ENCODE assay signal across 12 cellular contexts in the genomic region with DNA sequence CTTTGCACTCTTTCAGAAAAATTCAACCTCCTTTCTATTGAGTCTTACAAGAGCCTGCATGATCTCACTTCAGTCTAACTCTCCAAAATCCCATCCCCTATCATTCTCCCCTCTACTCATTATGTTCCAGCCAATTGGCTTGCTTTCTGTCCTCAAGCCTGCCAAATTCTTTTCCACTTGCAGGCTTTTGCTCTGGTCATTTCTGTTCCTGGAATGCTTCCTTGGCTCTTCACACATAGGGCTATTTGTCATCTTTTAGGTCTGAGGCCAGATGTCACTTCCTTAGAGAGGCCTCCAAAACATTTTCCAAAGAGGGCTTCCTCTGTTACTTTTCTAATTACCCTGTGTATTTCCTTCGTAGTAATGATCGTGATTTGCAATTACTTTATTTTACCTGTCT. TPM values are rescaled to one million over a fixed set of nuclear protein-coding genes. Genes with fewer than 3 reads are reported as not detected.
A peak's percentile ranks its signal among the peaks of the same experiment; 100 is the strongest.
DNase-seq lines count a peak whose midpoint lies in the region; ATAC-seq and TF ChIP-seq lines count a peak whose summit lies in the region.
"Had no signal": no experiment of that assay in that cellular context is flagged by ENCODE, and none has a peak within 500 bp of the region (broad histone marks: within the 10 kb centered on the region; RNA-seq: fewer than 3 reads in every experiment).

No MANE protein-coding gene starts in this region.

- H3K4me3 ChIP-seq in CD4-positive, alpha-beta memory T cell (ENCODE audit: low read length in 2 of 2) = no peak overlapping the region
- H3K4me3 ChIP-seq in fibroblast of lung (replicated peaks in 1 of 4; ENCODE audit: control extremely low read depth in 1 of 4, insufficient read depth in 1 of 4, low read depth in 3 of 4, low read length in 4 of 4) = no peak overlapping the region
- no peak overlapping the region for H3K4me3 ChIP-seq in naive thymus-derived CD4-positive, alpha-beta T cell (ENCODE audit: low read length)
- H3K4me3 ChIP-seq in sigmoid colon = no peak overlapping the region

- peaks cover 25 to 60% (median 41%) of the 10 kb centered on the region in 4 donors for H3K4me1 Mint-ChIP-seq in CD4-positive, alpha-beta memory T cell
- H3K4me1 Mint-ChIP-seq in naive thymus-derived CD4-positive, alpha-beta T cell = peaks cover 0 to 78% (median 64%) of the 10 kb centered on the region in 7 donors

- H3K79me2 ChIP-seq in fibroblast of lung (ENCODE audit: control insufficient read depth, insufficient read depth, low read length) = no peaks in the 10 kb centered on the region

- no peaks in the 10 kb centered on the region for H3K36me3 ChIP-seq in CD4-positive, alpha-beta memory T cell (ENCODE audit: insufficient read depth, low read length)
- H3K36me3 ChIP-seq in fibroblast of lung (ENCODE audit: control insufficient read depth, insufficient read depth, low read length) (no peaks in the 10 kb centered on the region), sigmoid colon (no peaks in the 10 kb centered on the region)
- no peaks in the 10 kb centered on the region for H3K36me3 ChIP-seq in naive thymus-derived CD4-positive, alpha-beta T cell (ENCODE audit: control insufficient read depth in 2 of 3, insufficient read depth in 3 of 3, low read length in 3 of 3)

- TF ChIP-seq CTCF in fibroblast of lung (conservative IDR thresholded peaks at IDR 0.05 in 1 of 2, IDR thresholded peaks at IDR 0.05 in 1 of 2; ENCODE audit: low read depth in 1 of 2, low read length in 2 of 2) (no peak), sigmoid colon (IDR thresholded peaks at IDR 0.05) (no peak)

- H3K4me2 ChIP-seq in fibroblast of lung (ENCODE audit: extremely low read depth, insufficient read depth, low read length) = peak overlapping the region; percentile 17

- WGBS in sigmoid colon, 2 donors = 81 to 83% methylated on average over 2 of the region's 2 CpGs

- no peak for DNase-seq in CD4-positive, alpha-beta memory T cell
- peak; percentile 83 for DNase-seq in NCI-H446 treated with DMSO at 0.1 percent for 48 hours (lab: John Stamatoyannopoulos, UW)
- peak; percentile 51 to 71 for DNase-seq in fibroblast of lung (ENCODE audit: low read depth in 2 of 2)
- no peak for DNase-seq in naive thymus-derived CD4-positive, alpha-beta T cell
- no peak for DNase-seq in sigmoid colon
- no peak for DNase-seq in HK-2 (ENCODE audit: unreplicated experiment)
- DNase-seq in NK-92 (lab: John Stamatoyannopoulos, UW; ENCODE audit: unreplicated experiment) = no peak
- DNase-seq in activated CD4-positive, CD25-positive, alpha-beta regulatory T cell treated with anti-CD3 and anti-CD28 coated beads, Interleukin-2, amount 50 U/mL, for 72 hours = no peak
- DNase-seq: erythroblast, MV-4-11, T-helper 1 cell had no signal

- H3K27me3 ChIP-seq in CD4-positive, alpha-beta memory T cell (ENCODE audit: insufficient read depth, low read length) = no peaks in the 10 kb centered on the region
- no peaks in the 10 kb centered on the region for H3K27me3 ChIP-seq in fibroblast of lung (ENCODE audit: control insufficient read depth, insufficient read depth, low read length)
- no peaks in the 10 kb centered on the region for H3K27me3 ChIP-seq in naive thymus-derived CD4-positive, alpha-beta T cell (ENCODE audit: control insufficient read depth in 2 of 2, insufficient read depth in 2 of 2, low read length in 2 of 2)
- no peaks in the 10 kb centered on the region for H3K27me3 ChIP-seq in sigmoid colon

- no peak overlapping the region for H3K4me3 Mint-ChIP-seq in CD4-positive, alpha-beta memory T cell
- H3K4me3 Mint-ChIP-seq in naive thymus-derived CD4-positive, alpha-beta T cell = peak overlapping the region in 3 of 10 donors; percentile 1 to 42 (median 4)
- H3K4me3 Mint-ChIP-seq: type B pancreatic cell had no signal

- no peak overlapping the region for H3K27ac ChIP-seq in CD4-positive, alpha-beta memory T cell (ENCODE audit: low read depth, low read length)
- no peak overlapping the region for H3K27ac ChIP-seq in fibroblast of lung (ENCODE audit: insufficient read depth, low read length)
- H3K27ac ChIP-seq in naive thymus-derived CD4-positive, alpha-beta T cell (ENCODE audit: low read depth, low read length) = no peak overlapping the region
- peak overlapping the region in 2 of 4 donors; percentile 26 to 46 for H3K27ac ChIP-seq in sigmoid colon

- no peak for TF ChIP-seq EP300 in sigmoid colon (IDR thresholded peaks at IDR 0.05)

- intact Hi-C loops in CD4-positive, alpha-beta memory T cell (cut with micrococcal nuclease) = no loop called here
- intact Hi-C loops in naive thymus-derived CD4-positive, alpha-beta T cell (cut with micrococcal nuclease) = loop anchor here in 1 of 2 donors (2.0 kb wide), 1 partner anchor 14 kb away; no protein-coding TSS in a partner anchor
- intact Hi-C loops in sigmoid colon (cut with DNase I) = no loop called here

- no peaks in the 10 kb centered on the region for H4K20me1 ChIP-seq in fibroblast of lung (ENCODE audit: control insufficient read depth, extremely low read depth, insufficient read depth, low read length)

- POLR2A ChIA-PET in CD4-positive, alpha-beta memory T cell (lab: Charles Lee; ENCODE audit: partially characterized antibody) = interaction anchor here (1.0 to 5.9 kb wide), 2 partner anchors 11 to 92 kb away, joined by 3 to 29 read pairs; a partner anchor contains a TSS
- POLR2A ChIA-PET in naive thymus-derived CD4-positive, alpha-beta T cell (lab: Charles Lee) = interaction anchor here (0.7 to 5.6 kb wide), 3 partner anchors 12 to 97 kb away, joined by 4 to 59 read pairs (median 5); a partner anchor contains a TSS

- no peak for TF ChIP-seq POLR2A in sigmoid colon (IDR thresholded peaks at IDR 0.05)

- no peak overlapping the region for H2AFZ ChIP-seq in fibroblast of lung (ENCODE audit: low read length)

- H3K36me3 Mint-ChIP-seq in CD4-positive, alpha-beta memory T cell = no peaks in the 10 kb centered on the region
- no peaks in the 10 kb centered on the region for H3K36me3 Mint-ChIP-seq in naive thymus-derived CD4-positive, alpha-beta T cell
- H3K36me3 Mint-ChIP-seq: type B pancreatic cell had no signal

- no peaks in the 10 kb centered on the region for H3K9me3 ChIP-seq in CD4-positive, alpha-beta memory T cell (ENCODE audit: control insufficient read depth in 1 of 2, low read length in 2 of 2)
- H3K9me3 ChIP-seq in fibroblast of lung (ENCODE audit: control insufficient read depth, insufficient read depth, low read depth, low read length) (no peaks in the 10 kb centered on the region), sigmoid colon (no peaks in the 10 kb centered on the region)
- no peaks in the 10 kb centered on the region for H3K9me3 ChIP-seq in naive thymus-derived CD4-positive, alpha-beta T cell (ENCODE audit: control insufficient read depth in 2 of 3, low read length in 3 of 3)

- no peak overlapping the region for H3K9ac ChIP-seq in fibroblast of lung (ENCODE audit: insufficient read depth, low read length)

- CTCF ChIA-PET in CD4-positive, alpha-beta memory T cell (lab: Charles Lee; ENCODE audit: partially characterized antibody) = interaction anchor here (1.1 kb wide), 1 partner anchor 87 kb away, joined by 3 read pairs; no protein-coding TSS in a partner anchor
- CTCF ChIA-PET in naive thymus-derived CD4-positive, alpha-beta T cell (lab: Charles Lee) = interaction anchor here (1.2 to 1.9 kb wide), 2 partner anchors 10 to 17 kb away, joined by 3 to 4 read pairs; no protein-coding TSS in a partner anchor

- no peaks in the 10 kb centered on the region for H3K9me3 Mint-ChIP-seq in CD4-positive, alpha-beta memory T cell
- H3K9me3 Mint-ChIP-seq in naive thymus-derived CD4-positive, alpha-beta T cell = no peaks in the 10 kb centered on the region
- H3K9me3 Mint-ChIP-seq: type B pancreatic cell had no signal

- no peaks in the 10 kb centered on the region for H3K27me3 Mint-ChIP-seq in CD4-positive, alpha-beta memory T cell
- H3K27me3 Mint-ChIP-seq in naive thymus-derived CD4-positive, alpha-beta T cell = no peaks in the 10 kb centered on the region
- H3K27me3 Mint-ChIP-seq: type B pancreatic cell had no signal

- no peak for ATAC-seq in naive thymus-derived CD4-positive, alpha-beta T cell

- peak overlapping the region in 5 of 7 donors; percentile 14 to 83 (median 32) for H3K27ac Mint-ChIP-seq in CD4-positive, alpha-beta memory T cell
- peak overlapping the region in 8 of 9 donors; percentile 21 to 83 (median 54) for H3K27ac Mint-ChIP-seq in naive thymus-derived CD4-positive, alpha-beta T cell

- H3K4me1 ChIP-seq in CD4-positive, alpha-beta memory T cell (ENCODE audit: insufficient read depth, low read length) = peaks cover 18% of the 10 kb centered on the region
- peaks cover 5% of the 10 kb centered on the region for H3K4me1 ChIP-seq in fibroblast of lung (ENCODE audit: control insufficient read depth, extremely low read depth, insufficient read depth, low read length)
- peaks cover 0 to 25% of the 10 kb centered on the region in 2 donors for H3K4me1 ChIP-seq in naive thymus-derived CD4-positive, alpha-beta T cell (ENCODE audit: control insufficient read depth in 2 of 2, insufficient read depth in 2 of 2, low read length in 2 of 2)
- peaks cover 0 to 45% (median 37%) of the 10 kb centered on the region in 4 donors for H3K4me1 ChIP-seq in sigmoid colon

RNA-seq across cellular contexts. Expression of a gene that starts 11.8 kb away (rescaled TPM):
- 10 to 100 TPM; 91.2 to 93.9 TPM for total RNA-seq in CD4-positive, alpha-beta memory T cell
- polyA plus RNA-seq in CD4-positive, alpha-beta memory T cell = 10 to 100 TPM in 1 of 2 donors, 1 to 10 TPM in 1; 6.6 to 15.1 TPM
- 48.0 and 48.4 TPM in 2 replicates for total RNA-seq in fibroblast of lung
- 18.2 and 20.3 TPM in 2 replicates for polyA plus RNA-seq in fibroblast of lung
- 12.0 and 13.3 TPM in 2 replicates for polyA plus RNA-seq in fibroblast of lung (2012)
- polyA minus RNA-seq in fibroblast of lung (ENCODE audit: low replicate concordance) = 3.1 TPM in 2 replicates
- total RNA-seq in naive thymus-derived CD4-positive, alpha-beta T cell = 100 to 1,000 TPM in 2 of 5 experiments, 10 to 100 TPM in 3; 51.8 to 134 (median 92.4) TPM
- 10 to 100 TPM in 1 of 2 donors, 1 to 10 TPM in 1; 9.1 to 13.1 TPM for polyA plus RNA-seq in naive thymus-derived CD4-positive, alpha-beta T cell
- 10 to 100 TPM; 38.2 to 73.3 (median 52.4) TPM for total RNA-seq in sigmoid colon
- polyA plus RNA-seq in sigmoid colon = 10 to 100 TPM; 13.9 to 24.0 (median 19.8) TPM

Comparison
In these comparisons a context has a peak if more than half of its experiments do, and no peak if none do; other contexts are left out.
1. DNase-seq: peak in NCI-H446 treated with DMSO at 0.1 percent for 48 hours (single experiment) and fibroblast of lung (2 of 2); none in CD4-positive, alpha-beta memory T cell (0 of 5), naive thymus-derived CD4-positive, alpha-beta T cell (0 of 9), sigmoid colon (single experiment), HK-2 (single experiment), NK-92 (single experiment) and activated CD4-positive, CD25-positive, alpha-beta regulatory T cell treated with anti-CD3 and anti-CD28 coated beads, Interleukin-2, amount 50 U/mL, for 72 hours (single experiment).